1 cellular context compared by ENCODE assay signal in the genomic region with DNA sequence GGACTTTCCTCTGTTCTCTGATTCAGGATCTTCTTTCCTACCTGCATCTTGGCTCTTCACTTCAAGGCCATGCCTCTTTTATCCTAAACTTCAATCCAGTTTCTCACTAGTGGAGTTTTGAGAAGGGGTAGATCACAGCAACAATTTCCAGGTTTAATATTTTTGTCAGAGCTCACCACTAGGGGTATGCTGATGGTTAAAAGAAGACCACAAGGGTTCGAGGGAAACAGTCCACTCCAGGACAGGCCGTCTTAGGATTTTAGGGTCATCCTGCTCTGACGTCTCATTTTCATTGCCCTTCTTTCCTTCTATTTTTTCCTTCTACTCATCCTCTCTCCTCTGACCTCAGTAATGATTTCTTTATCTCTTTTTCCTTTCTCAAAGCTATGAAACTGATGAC.
TF ChIP-seq lines count a peak whose summit lies in the region.

No MANE protein-coding gene starts in this region.

TF ChIP-seq in K562, 482 proteins besides CTCF, POLR2A, EP300 and RAD21:
- TF ChIP-seq, protein P1, sequence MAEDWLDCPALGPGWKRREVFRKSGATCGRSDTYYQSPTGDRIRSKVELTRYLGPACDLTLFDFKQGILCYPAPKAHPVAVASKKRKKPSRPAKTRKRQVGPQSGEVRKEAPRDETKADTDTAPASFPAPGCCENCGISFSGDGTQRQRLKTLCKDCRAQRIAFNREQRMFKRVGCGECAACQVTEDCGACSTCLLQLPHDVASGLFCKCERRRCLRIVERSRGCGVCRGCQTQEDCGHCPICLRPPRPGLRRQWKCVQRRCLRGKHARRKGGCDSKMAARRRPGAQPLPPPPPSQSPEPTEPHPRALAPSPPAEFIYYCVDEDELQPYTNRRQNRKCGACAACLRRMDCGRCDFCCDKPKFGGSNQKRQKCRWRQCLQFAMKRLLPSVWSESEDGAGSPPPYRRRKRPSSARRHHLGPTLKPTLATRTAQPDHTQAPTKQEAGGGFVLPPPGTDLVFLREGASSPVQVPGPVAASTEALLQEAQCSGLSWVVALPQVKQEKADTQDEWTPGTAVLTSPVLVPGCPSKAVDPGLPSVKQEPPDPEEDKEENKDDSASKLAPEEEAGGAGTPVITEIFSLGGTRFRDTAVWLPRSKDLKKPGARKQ (CRISPR knock-in tag; IDR thresholded peaks at IDR 0.05): no peak
- no peak for TF ChIP-seq JUNB (CRISPR knock-in tag; conservative IDR thresholded peaks at IDR 0.05)
- no peak for TF ChIP-seq TBP (optimal IDR thresholded peaks at IDR 0.05; ENCODE audit: low read depth, low read length)
- TF ChIP-seq TAF7 (tag; IDR thresholded peaks at IDR 0.05): no peak
- no peak for TF ChIP-seq ILF3 (IDR thresholded peaks at IDR 0.05; ENCODE audit: borderline replicate concordance)
- no peak for TF ChIP-seq FOXA3 (CRISPR knock-in tag; conservative IDR thresholded peaks at IDR 0.05 in 1 of 2, IDR thresholded peaks at IDR 0.05 in 1 of 2)
- no peak for TF ChIP-seq DDX20 (tag; IDR thresholded peaks at IDR 0.05; ENCODE audit: low read depth)
- no peak for TF ChIP-seq LARP7 (IDR thresholded peaks at IDR 0.05)
TF ChIP-seq in K562: peak in this region for 0.
